ENCODE assay signal across 8 cellular contexts in genomic region chr18:74963820-74964446, GRCh38.
DNase-seq lines count a peak whose midpoint lies in the region; ATAC-seq, FAIRE-seq and TF ChIP-seq lines count a peak whose summit lies in the region.

No MANE protein-coding gene starts in this region.

- H2BK20ac ChIP-seq in H1 (ENCODE audit: low read length) = no peak overlapping the region

- DNase-seq in COR-L47 (lab: John Stamatoyannopoulos, UW) = peak; percentile 84
- peak; percentile 93 for DNase-seq in NCI-H69 (lab: John Stamatoyannopoulos, UW)
- peak in 1 of 2 experiments; percentile 10 for DNase-seq in H1 (ENCODE audit: low read depth in 1 of 2, low spot score in 2 of 2)
- no peak for DNase-seq in naive thymus-derived CD4-positive, alpha-beta T cell
- DNase-seq in tibial artery = no peak
- DNase-seq in GOT3 (lab: John Stamatoyannopoulos, UW) = no peak

- H3K23ac ChIP-seq in H1 (ENCODE audit: insufficient read length) = peak overlapping the region; percentile 35

- no peak overlapping the region for H2BK15ac ChIP-seq in H1 (ENCODE audit: low read length)

- H3K4me1 ChIP-seq in H1 (replicated peaks in 1 of 4; ENCODE audit: control insufficient read depth in 3 of 4, insufficient read depth in 4 of 4, low read length in 3 of 4) (no peaks in the 10 kb centered on the region; a peak in 1 of 7 replicates), tibial artery (no peaks in the 10 kb centered on the region)
- H3K4me1 ChIP-seq in naive thymus-derived CD4-positive, alpha-beta T cell (ENCODE audit: control insufficient read depth in 2 of 2, insufficient read depth in 2 of 2, low read length in 2 of 2) = no peaks in the 10 kb centered on the region

- no peaks in the 10 kb centered on the region for H3K36me3 ChIP-seq in H1 (ENCODE audit: control insufficient read depth in 2 of 4, insufficient read depth in 4 of 4, low read length in 3 of 4)
- H3K36me3 ChIP-seq in naive thymus-derived CD4-positive, alpha-beta T cell (ENCODE audit: control insufficient read depth in 2 of 3, insufficient read depth in 3 of 3, low read length in 3 of 3) = no peaks in the 10 kb centered on the region
- no peaks in the 10 kb centered on the region for H3K36me3 ChIP-seq in tibial artery

- no peak overlapping the region for H2BK120ac ChIP-seq in H1 (replicated peaks; ENCODE audit: low read depth, low read length)

- no peak overlapping the region for H3K4me3 ChIP-seq in H1 (ENCODE audit: extremely low read depth in 1 of 4, insufficient read depth in 2 of 4, low read depth in 3 of 4, low read length in 4 of 4)
- no peak overlapping the region for H3K4me3 ChIP-seq in naive thymus-derived CD4-positive, alpha-beta T cell (ENCODE audit: low read length)
- H3K4me3 ChIP-seq in tibial artery = no peak overlapping the region

- H3K27me3 ChIP-seq in H1 (replicated peaks in 1 of 4; ENCODE audit: control insufficient read depth in 3 of 4, extremely low read depth in 1 of 4, insufficient read depth in 3 of 4, low read length in 3 of 4) (no peaks in the 10 kb centered on the region), tibial artery (no peaks in the 10 kb centered on the region)
- no peaks in the 10 kb centered on the region for H3K27me3 ChIP-seq in naive thymus-derived CD4-positive, alpha-beta T cell (ENCODE audit: control insufficient read depth in 2 of 2, insufficient read depth in 2 of 2, low read length in 2 of 2)

- no peaks in the 10 kb centered on the region for H3K79me2 ChIP-seq in H1 (ENCODE audit: control insufficient read depth in 1 of 2, insufficient read depth in 2 of 2, low read length in 2 of 2)

- no peak overlapping the region for H4K8ac ChIP-seq in H1 (ENCODE audit: extremely low read depth, insufficient read depth, low read length)

- no peak overlapping the region for H2BK5ac ChIP-seq in H1 (ENCODE audit: low read depth, low read length)

- H3K56ac ChIP-seq in H1 (replicated peaks; ENCODE audit: insufficient read length, low read depth, low read length) = no peak overlapping the region

- H3K4ac ChIP-seq in H1 (replicated peaks; ENCODE audit: insufficient read length, low read depth, low read length) = no peak overlapping the region

- no peak overlapping the region for H3K27ac ChIP-seq in H1 (ENCODE audit: low read depth, low read length)
- H3K27ac ChIP-seq in naive thymus-derived CD4-positive, alpha-beta T cell (ENCODE audit: low read depth, low read length) = no peak overlapping the region
- H3K27ac ChIP-seq in tibial artery = no peak overlapping the region

- no peak overlapping the region for H3K14ac ChIP-seq in H1 (ENCODE audit: insufficient read length)

- peaks cover 0 to 3% (median 0%) of the 10 kb centered on the region in 11 donors for H3K9me3 Mint-ChIP-seq in naive thymus-derived CD4-positive, alpha-beta T cell

- H3K9me3 ChIP-seq in H1 (ENCODE audit: insufficient read depth in 2 of 2, low read depth in 1 of 2, low read length in 1 of 2) (no peaks in the 10 kb centered on the region), tibial artery (peaks cover 0 to 4% (median 0%) of the 10 kb centered on the region in 3 donors)
- H3K9me3 ChIP-seq in naive thymus-derived CD4-positive, alpha-beta T cell (ENCODE audit: control insufficient read depth in 2 of 3, low read length in 3 of 3) = no peaks in the 10 kb centered on the region

- H3K4me3 Mint-ChIP-seq in naive thymus-derived CD4-positive, alpha-beta T cell = no peak overlapping the region

- WGBS in H1 (ENCODE audit: extremely low coverage in 1 of 2, insufficient coverage in 1 of 2, insufficient read length in 1 of 2, insufficient replicate concordance in 2 of 2, low coverage in 1 of 2, low lambda C conversion rate in 2 of 2, missing lambda C conversion rate in 1 of 2), 2 experiments = 54% methylated on average over 7 of the region's 7 CpGs; no CpG with 5 or more reads in 1 of the 2 experiments

- peak; percentile 85 for FAIRE-seq in H1 (lab: Jason Lieb, UNC)

- no peak overlapping the region for H3K9ac ChIP-seq in H1 (replicated peaks in 1 of 4; ENCODE audit: extremely low read depth in 1 of 4, low read depth in 3 of 4, low read length in 3 of 4)

- no peak overlapping the region for H2AFZ ChIP-seq in H1 (ENCODE audit: low read length)

- H4K20me1 ChIP-seq in H1 (replicated peaks in 1 of 2; ENCODE audit: control insufficient read depth in 1 of 2, insufficient read depth in 2 of 2, low read length in 2 of 2) = no peaks in the 10 kb centered on the region

- H3K27ac Mint-ChIP-seq in naive thymus-derived CD4-positive, alpha-beta T cell = no peak overlapping the region

- H4K5ac ChIP-seq in H1 (ENCODE audit: insufficient read length, low read depth, low read length) = no peak overlapping the region

- H3K4me1 Mint-ChIP-seq in naive thymus-derived CD4-positive, alpha-beta T cell = peaks cover 0 to 8% (median 0%) of the 10 kb centered on the region in 7 donors

- no peaks in the 10 kb centered on the region for H3K23me2 ChIP-seq in H1 (ENCODE audit: low read depth, low read length)

- no peak for TF ChIP-seq EP300 in H1 (IDR thresholded peaks at IDR 0.05; ENCODE audit: borderline replicate concordance in 1 of 2, low read depth in 2 of 2, low read length in 2 of 2)

- H2AK5ac ChIP-seq in H1 (ENCODE audit: low read depth, low read length) = no peak overlapping the region

- H4K91ac ChIP-seq in H1 (replicated peaks; ENCODE audit: insufficient read length, low read length) = no peak overlapping the region

- H3K4me2 ChIP-seq in H1 (ENCODE audit: insufficient read depth in 1 of 2, low read depth in 2 of 2, low read length in 2 of 2) = no peak overlapping the region

- TF ChIP-seq RAD21 in H1 (IDR thresholded peaks at IDR 0.05 in 1 of 2, conservative IDR thresholded peaks at IDR 0.05 in 1 of 2; ENCODE audit: low read depth in 2 of 2, low read length in 2 of 2) = peak; percentile 68 to 75

- no peak overlapping the region for H2BK12ac ChIP-seq in H1 (ENCODE audit: low read depth, low read length)

- CTCF ChIA-PET in H1 (lab: Charles Lee; ENCODE audit: partially characterized antibody) = interaction anchor here (0.7 to 2.3 kb wide), 12 partner anchors 8 to 312 kb away, joined by 3 to 11 read pairs (median 4); no protein-coding TSS in a partner anchor
- CTCF ChIA-PET in naive thymus-derived CD4-positive, alpha-beta T cell (lab: Charles Lee) = interaction anchor here (0.6 to 0.7 kb wide), 2 partner anchors 336 to 412 kb away, joined by 3 read pairs; no protein-coding TSS in a partner anchor

- TF ChIP-seq CTCF in H1 (IDR thresholded peaks at IDR 0.05; ENCODE audit: control extremely low read depth in 1 of 3, insufficient read depth in 1 of 3, low read depth in 1 of 3, low read length in 3 of 3) = peak in 2 of 3 experiments; percentile 64 to 66; a peak in 3 of 4 replicates
- peak in 1 of 2 experiments; percentile 15 for TF ChIP-seq CTCF in tibial artery (IDR thresholded peaks at IDR 0.05)

- no peaks in the 10 kb centered on the region for H3K27me3 Mint-ChIP-seq in naive thymus-derived CD4-positive, alpha-beta T cell

- H3K79me1 ChIP-seq in H1 (ENCODE audit: low read depth, low read length) = no peaks in the 10 kb centered on the region

- ATAC-seq in GM19043 (IDR thresholded peaks at IDR 0.05; ENCODE audit: low read depth, unreplicated experiment) = peak; percentile 94
- peak; percentile 93 for ATAC-seq in HG03280 (IDR thresholded peaks at IDR 0.05; ENCODE audit: unreplicated experiment)
- ATAC-seq in naive thymus-derived CD4-positive, alpha-beta T cell = peak; percentile 59

- peaks cover 4 to 42% (median 32%) of the 10 kb centered on the region in 5 donors for H3K36me3 Mint-ChIP-seq in naive thymus-derived CD4-positive, alpha-beta T cell

- POLR2A ChIA-PET in H1 (lab: Charles Lee; ENCODE audit: partially characterized antibody) = no interaction called here
- POLR2A ChIA-PET in naive thymus-derived CD4-positive, alpha-beta T cell (lab: Charles Lee) = no interaction called here

- no peak for TF ChIP-seq POLR2A in H1 (IDR thresholded peaks at IDR 0.05; ENCODE audit: control extremely low read depth in 1 of 2, low read depth in 2 of 2, low read length in 2 of 2)

- intact Hi-C loops in naive thymus-derived CD4-positive, alpha-beta T cell (cut with micrococcal nuclease) = loop anchor here (2.0 to 5.0 kb wide), 4 partner anchors 67 to 342 kb away; no protein-coding TSS in a partner anchor
- intact Hi-C loops in tibial artery (cut with DNase I; ENCODE audit: low total_unique reads) = no loop called here

- no peak overlapping the region for H3K18ac ChIP-seq in H1 (ENCODE audit: extremely low read depth, low read length)

TF ChIP-seq in H1, 55 proteins besides CTCF, POLR2A, EP300 and RAD21:
- no peak for TF ChIP-seq CTBP2 (IDR thresholded peaks at IDR 0.05; ENCODE audit: borderline replicate concordance, insufficient read depth, insufficient read length, low read length)
- TF ChIP-seq USF2 (IDR thresholded peaks at IDR 0.05; ENCODE audit: low read length) = 0 out of 2 replicates have a peak, but pooled peaks have one; percentile 8
- no peak for TF ChIP-seq PHF8 (conservative IDR thresholded peaks at IDR 0.05; ENCODE audit: low read depth, low read length)
- TF ChIP-seq RNF2 (IDR thresholded peaks at IDR 0.05; ENCODE audit: borderline replicate concordance, low read depth, low read length, missing control alignments, poor library complexity, severe bottlenecking) = no peak
- TF ChIP-seq MAFK (IDR thresholded peaks at IDR 0.05; ENCODE audit: low read depth, low read length) = no peak

Comparison
In these comparisons a context has a peak if more than half of its experiments do, and no peak if none do; other contexts are left out.
1. DNase-seq: peak in COR-L47 (single experiment) and NCI-H69 (single experiment); none in naive thymus-derived CD4-positive, alpha-beta T cell (0 of 9), tibial artery (0 of 2) and GOT3 (single experiment).
2. Peak in every context shown above with its lines, with median percentiles within 50 percentile points of each other: ATAC-seq.